Comparison of ENCODE assay signal across 8 cellular contexts in the genomic region with DNA sequence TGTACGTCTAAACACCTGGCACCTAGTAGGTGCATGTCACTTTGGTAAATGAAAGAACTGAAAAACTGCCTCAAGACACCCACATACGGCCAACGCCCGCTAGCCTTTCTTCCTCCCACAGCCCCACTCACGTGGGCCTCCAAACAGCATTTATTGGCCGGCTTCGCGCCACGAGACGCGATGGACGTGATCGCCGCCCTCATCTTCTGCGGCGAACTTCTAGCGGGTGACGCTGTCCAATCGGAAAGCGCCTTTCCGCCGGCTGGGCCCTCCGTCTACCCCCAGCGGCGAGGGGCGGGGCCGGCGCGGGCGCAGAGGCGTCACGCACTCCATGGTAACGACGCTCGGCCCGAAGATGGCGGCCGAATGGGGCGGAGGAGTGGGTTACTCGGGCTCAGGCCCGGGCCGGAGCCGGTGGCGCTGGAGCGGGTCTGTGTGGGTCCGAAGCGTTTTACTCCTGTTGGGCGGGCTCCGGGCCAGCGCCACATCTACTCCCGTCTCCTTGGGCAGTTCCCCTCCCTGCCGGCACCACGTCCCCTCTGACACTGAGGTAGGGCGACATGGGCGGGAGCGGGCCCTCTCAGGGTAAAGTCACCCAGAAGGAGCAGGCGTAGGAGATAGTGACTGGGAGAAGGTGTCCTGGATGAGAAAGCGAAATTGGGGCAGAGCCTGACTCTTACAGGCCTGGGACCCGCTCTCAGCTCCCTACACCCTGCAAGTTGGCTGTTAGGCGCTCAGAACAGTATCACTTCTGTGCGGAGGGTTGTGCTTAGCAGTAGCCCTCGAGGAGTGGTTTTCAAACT.
A peak's percentile ranks its signal among the peaks of the same experiment; 100 is the strongest.
DNase-seq lines count a peak whose midpoint lies in the region; TF ChIP-seq lines count a peak whose summit lies in the region.

A gene with protein sequence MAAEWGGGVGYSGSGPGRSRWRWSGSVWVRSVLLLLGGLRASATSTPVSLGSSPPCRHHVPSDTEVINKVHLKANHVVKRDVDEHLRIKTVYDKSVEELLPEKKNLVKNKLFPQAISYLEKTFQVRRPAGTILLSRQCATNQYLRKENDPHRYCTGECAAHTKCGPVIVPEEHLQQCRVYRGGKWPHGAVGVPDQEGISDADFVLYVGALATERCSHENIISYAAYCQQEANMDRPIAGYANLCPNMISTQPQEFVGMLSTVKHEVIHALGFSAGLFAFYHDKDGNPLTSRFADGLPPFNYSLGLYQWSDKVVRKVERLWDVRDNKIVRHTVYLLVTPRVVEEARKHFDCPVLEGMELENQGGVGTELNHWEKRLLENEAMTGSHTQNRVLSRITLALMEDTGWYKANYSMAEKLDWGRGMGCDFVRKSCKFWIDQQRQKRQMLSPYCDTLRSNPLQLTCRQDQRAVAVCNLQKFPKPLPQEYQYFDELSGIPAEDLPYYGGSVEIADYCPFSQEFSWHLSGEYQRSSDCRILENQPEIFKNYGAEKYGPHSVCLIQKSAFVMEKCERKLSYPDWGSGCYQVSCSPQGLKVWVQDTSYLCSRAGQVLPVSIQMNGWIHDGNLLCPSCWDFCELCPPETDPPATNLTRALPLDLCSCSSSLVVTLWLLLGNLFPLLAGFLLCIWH (plus strand): TSS at position 327 of the 803 bp plus-strand sequence. CDS start 29 bp downstream, at position 356.

- DNase-seq in COLO668 (lab: John Stamatoyannopoulos, UW; ENCODE audit: unreplicated experiment) (peak; percentile 91), GM20000 (ENCODE audit: low spot score) (peak; percentile 92), HS-5 (ENCODE audit: low read depth) (peak; percentile 84), NK-92 (lab: John Stamatoyannopoulos, UW; ENCODE audit: unreplicated experiment) (peak; percentile 76), medulla oblongata (ENCODE audit: extremely low spot score) (peak; percentile 98)
- DNase-seq in activated CD8-positive, alpha-beta memory T cell treated with anti-CD3 and anti-CD28 coated beads for 24 hours = peak; percentile 95
- DNase-seq in effector CD8-positive, alpha-beta T cell (lab: John Stamatoyannopoulos, UW) = peak; percentile 90
- peak; percentile 88 to 96 (median 94) for DNase-seq in stimulated activated CD4-positive, alpha-beta T cell treated with anti-CD3 and anti-CD28 coated beads, TNF-alpha, amount 100 ng/mL, for 48 hours (ENCODE audit: low read depth in 3 of 3)

- no peak for TF ChIP-seq CTCF in GM20000 (IDR thresholded peaks at IDR 0.05; ENCODE audit: extremely low read depth, missing control alignments)

Comparison
In these comparisons a context has a peak if more than half of its experiments do, and no peak if none do; other contexts are left out.
1. Peak in every context shown above with its lines: DNase-seq.